Comparison of ENCODE assay signal across 1 cellular context in genomic region chr17:48746916-48747444, GRCh38.
TF ChIP-seq lines count a peak whose summit lies in the region.

No MANE protein-coding gene starts in this region.

TF ChIP-seq in GM12878, 131 proteins besides CTCF, POLR2A, EP300 and RAD21:
- TF ChIP-seq SMAD5 (IDR thresholded peaks at IDR 0.05; ENCODE audit: low read depth) (no peak), ZNF274 (IDR thresholded peaks at IDR 0.05; ENCODE audit: insufficient read depth, insufficient read length) (no peak), BHLHE40 (IDR thresholded peaks at IDR 0.05; ENCODE audit: borderline replicate concordance in 1 of 2, low read depth in 2 of 2, low read length in 1 of 2) (no peak), ZBTB4 (CRISPR knock-in tag; IDR thresholded peaks at IDR 0.05) (no peak), E2F8 (IDR thresholded peaks at IDR 0.05; ENCODE audit: low read depth, partially characterized antibody) (no peak)
